In genomic region chr15:45642203-45642932, GRCh38 we compare ENCODE assay signal across 1 cellular context.
TF ChIP-seq lines count a peak whose summit lies in the region.

No MANE protein-coding gene starts in this region.

TF ChIP-seq in HCT116, 20 proteins besides CTCF, POLR2A, EP300 and RAD21 (continued from another document):
- TF ChIP-seq ATF3 (IDR thresholded peaks at IDR 0.05) (no peak), MAX (IDR thresholded peaks at IDR 0.05) (no peak), EZH2phosphoT487 (IDR thresholded peaks at IDR 0.05; ENCODE audit: borderline replicate concordance) (no peak), ZNF274 (IDR thresholded peaks at IDR 0.05; ENCODE audit: low read depth, low read length) (no peak), ELF1 (IDR thresholded peaks at IDR 0.05; ENCODE audit: borderline replicate concordance, low read depth) (no peak), SP1 (IDR thresholded peaks at IDR 0.05; ENCODE audit: low read depth) (no peak), CEBPB (IDR thresholded peaks at IDR 0.05; ENCODE audit: low read depth) (no peak), EGR1 (IDR thresholded peaks at IDR 0.05; ENCODE audit: low read depth) (no peak), SRF (IDR thresholded peaks at IDR 0.05; ENCODE audit: low read depth) (no peak), ZBTB33 (IDR thresholded peaks at IDR 0.05; ENCODE audit: extremely low read depth, insufficient replicate concordance, low read length) (no peak), CBX3 (IDR thresholded peaks at IDR 0.05; ENCODE audit: low read depth) (no peak)
